In genomic region chr7:120988591-120989299, GRCh38 we compare ENCODE assay signal across 1 cellular context.
TF ChIP-seq lines count a peak whose summit lies in the region.

Gene CPED1, plus strand, starts transcription at chr7:120988711. Its CDS starts 911 bp downstream, at chr7:120989622.

TF ChIP-seq in K562, 482 proteins besides CTCF, POLR2A, EP300 and RAD21 (continued from another document and continues in another):
- TF ChIP-seq, protein P1, sequence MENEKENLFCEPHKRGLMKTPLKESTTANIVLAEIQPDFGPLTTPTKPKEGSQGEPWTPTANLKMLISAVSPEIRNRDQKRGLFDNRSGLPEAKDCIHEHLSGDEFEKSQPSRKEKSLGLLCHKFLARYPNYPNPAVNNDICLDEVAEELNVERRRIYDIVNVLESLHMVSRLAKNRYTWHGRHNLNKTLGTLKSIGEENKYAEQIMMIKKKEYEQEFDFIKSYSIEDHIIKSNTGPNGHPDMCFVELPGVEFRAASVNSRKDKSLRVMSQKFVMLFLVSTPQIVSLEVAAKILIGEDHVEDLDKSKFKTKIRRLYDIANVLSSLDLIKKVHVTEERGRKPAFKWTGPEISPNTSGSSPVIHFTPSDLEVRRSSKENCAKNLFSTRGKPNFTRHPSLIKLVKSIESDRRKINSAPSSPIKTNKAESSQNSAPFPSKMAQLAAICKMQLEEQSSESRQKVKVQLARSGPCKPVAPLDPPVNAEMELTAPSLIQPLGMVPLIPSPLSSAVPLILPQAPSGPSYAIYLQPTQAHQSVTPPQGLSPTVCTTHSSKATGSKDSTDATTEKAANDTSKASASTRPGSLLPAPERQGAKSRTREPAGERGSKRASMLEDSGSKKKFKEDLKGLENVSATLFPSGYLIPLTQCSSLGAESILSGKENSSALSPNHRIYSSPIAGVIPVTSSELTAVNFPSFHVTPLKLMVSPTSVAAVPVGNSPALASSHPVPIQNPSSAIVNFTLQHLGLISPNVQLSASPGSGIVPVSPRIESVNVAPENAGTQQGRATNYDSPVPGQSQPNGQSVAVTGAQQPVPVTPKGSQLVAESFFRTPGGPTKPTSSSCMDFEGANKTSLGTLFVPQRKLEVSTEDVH (IDR thresholded peaks at IDR 0.05; ENCODE audit: low read depth, partially characterized antibody): peak; percentile 76
- TF ChIP-seq RBM25 (IDR thresholded peaks at IDR 0.05; ENCODE audit: low read depth, low read length, severe bottlenecking) (no peak), POLR2G (IDR thresholded peaks at IDR 0.05; ENCODE audit: low read depth, low read length) (peak; percentile 78), FUS (optimal IDR thresholded peaks at IDR 0.05; ENCODE audit: low read depth, low read length) (no peak), LARP7 (IDR thresholded peaks at IDR 0.05) (peak; percentile 91), REST (CRISPR knock-in tag; IDR thresholded peaks at IDR 0.05; ENCODE audit: low read depth) (no peak), KDM2B (CRISPR knock-in tag; IDR thresholded peaks at IDR 0.05) (peak; percentile 0; the same call in 1 of the 2 replicates), HOXB6 (CRISPR knock-in tag; IDR thresholded peaks at IDR 0.05; ENCODE audit: borderline replicate concordance) (no peak), NFE2L1 (tag; IDR thresholded peaks at IDR 0.05; ENCODE audit: borderline replicate concordance, low read depth) (no peak), SRF (CRISPR knock-in tag; IDR thresholded peaks at IDR 0.05) (peak; percentile 22 to 51; a peak in 1 of 4 replicates), TCF7 (IDR thresholded peaks at IDR 0.05; ENCODE audit: borderline replicate concordance) (no peak), ZMIZ1 (IDR thresholded peaks at IDR 0.05; ENCODE audit: low read depth in 2 of 2, low read length in 2 of 2) (no peak), NONO (IDR thresholded peaks at IDR 0.05; ENCODE audit: low read depth in 2 of 2, low read length in 1 of 2) (no peak), ZBTB26 (CRISPR knock-in tag; IDR thresholded peaks at IDR 0.05) (peak; percentile 84), ZNF76 (CRISPR knock-in tag; IDR thresholded peaks at IDR 0.05; ENCODE audit: borderline replicate concordance) (no peak), ETV5 (CRISPR knock-in tag; IDR thresholded peaks at IDR 0.05; ENCODE audit: low read depth) (peak; percentile 56; the same call in 1 of the 2 replicates), ZNF3 (CRISPR knock-in tag; IDR thresholded peaks at IDR 0.05) (no peak), E2F3 (CRISPR knock-in tag; IDR thresholded peaks at IDR 0.05) (no peak), CREBBP (IDR thresholded peaks at IDR 0.05; ENCODE audit: low read depth, low read length) (no peak), TOE1 (IDR thresholded peaks at IDR 0.05; ENCODE audit: borderline replicate concordance) (peak; percentile 80), TOE1 (CRISPR knock-in tag; IDR thresholded peaks at IDR 0.05; ENCODE audit: borderline replicate concordance, low read depth) (no peak), TBP (optimal IDR thresholded peaks at IDR 0.05; ENCODE audit: low read depth, low read length) (peak; percentile 48), BMI1 (IDR thresholded peaks at IDR 0.05; ENCODE audit: low read length) (no peak), ZNF239 (CRISPR knock-in tag; IDR thresholded peaks at IDR 0.05) (no peak), CREB1 (IDR thresholded peaks at IDR 0.05) (peak; percentile 47; the same call in 1 of the 2 replicates), CREB1 (CRISPR knock-in tag; IDR thresholded peaks at IDR 0.05) (no peak), MTA2 (IDR thresholded peaks at IDR 0.05; ENCODE audit: low read depth) (0 out of 2 replicates have a peak, but pooled peaks have one; percentile 6), ILF3 (IDR thresholded peaks at IDR 0.05; ENCODE audit: borderline replicate concordance) (no peak), ESRRA (IDR thresholded peaks at IDR 0.05; ENCODE audit: borderline replicate concordance, low read depth) (no peak), GATAD2B (IDR thresholded peaks at IDR 0.05; ENCODE audit: borderline replicate concordance) (no peak), DNMT1 (IDR thresholded peaks at IDR 0.05) (peak; percentile 92; the same call in 1 of the 2 replicates), ZNF436 (CRISPR knock-in tag; IDR thresholded peaks at IDR 0.05) (peak; percentile 46; the same call in 1 of the 2 replicates), POLR2AphosphoS5 (IDR thresholded peaks at IDR 0.05; ENCODE audit: control insufficient read depth, insufficient read depth, low read depth, low read length) (peak; percentile 25; the same call in 1 of the 2 replicates), PHF21A (IDR thresholded peaks at IDR 0.05; ENCODE audit: borderline replicate concordance, low read depth) (no peak), MYBL2 (IDR thresholded peaks at IDR 0.05; ENCODE audit: low read depth) (no peak), MYBL2 (CRISPR knock-in tag; IDR thresholded peaks at IDR 0.05; ENCODE audit: borderline replicate concordance) (no peak), ZNF707 (CRISPR knock-in tag; conservative IDR thresholded peaks at IDR 0.05) (0 out of 2 replicates have a peak, but pooled peaks have one; percentile 50), SFPQ (IDR thresholded peaks at IDR 0.05; ENCODE audit: low read depth, low read length) (no peak), ZNF583 (CRISPR knock-in tag; IDR thresholded peaks at IDR 0.05) (0 out of 2 replicates have a peak, but pooled peaks have one; percentile 25), RBBP5 (IDR thresholded peaks at IDR 0.05; ENCODE audit: borderline replicate concordance, insufficient read depth, low read length, poor library complexity, severe bottlenecking) (peak; percentile 94), PHB2 (IDR thresholded peaks at IDR 0.05; ENCODE audit: low read depth) (no peak), ZFP36 (IDR thresholded peaks at IDR 0.05; ENCODE audit: low read depth, low read length, partially characterized antibody) (no peak)
- TF ChIP-seq, protein P2, sequence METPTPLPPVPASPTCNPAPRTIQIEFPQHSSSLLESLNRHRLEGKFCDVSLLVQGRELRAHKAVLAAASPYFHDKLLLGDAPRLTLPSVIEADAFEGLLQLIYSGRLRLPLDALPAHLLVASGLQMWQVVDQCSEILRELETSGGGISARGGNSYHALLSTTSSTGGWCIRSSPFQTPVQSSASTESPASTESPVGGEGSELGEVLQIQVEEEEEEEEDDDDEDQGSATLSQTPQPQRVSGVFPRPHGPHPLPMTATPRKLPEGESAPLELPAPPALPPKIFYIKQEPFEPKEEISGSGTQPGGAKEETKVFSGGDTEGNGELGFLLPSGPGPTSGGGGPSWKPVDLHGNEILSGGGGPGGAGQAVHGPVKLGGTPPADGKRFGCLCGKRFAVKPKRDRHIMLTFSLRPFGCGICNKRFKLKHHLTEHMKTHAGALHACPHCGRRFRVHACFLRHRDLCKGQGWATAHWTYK (CRISPR knock-in tag; IDR thresholded peaks at IDR 0.05): peak; percentile 49
- TF ChIP-seq, protein P3, sequence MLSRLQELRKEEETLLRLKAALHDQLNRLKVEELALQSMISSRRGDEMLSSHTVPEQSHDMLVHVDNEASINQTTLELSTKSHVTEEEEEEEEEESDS (CRISPR knock-in tag; IDR thresholded peaks at IDR 0.05): no peak
- TF ChIP-seq, protein P4, sequence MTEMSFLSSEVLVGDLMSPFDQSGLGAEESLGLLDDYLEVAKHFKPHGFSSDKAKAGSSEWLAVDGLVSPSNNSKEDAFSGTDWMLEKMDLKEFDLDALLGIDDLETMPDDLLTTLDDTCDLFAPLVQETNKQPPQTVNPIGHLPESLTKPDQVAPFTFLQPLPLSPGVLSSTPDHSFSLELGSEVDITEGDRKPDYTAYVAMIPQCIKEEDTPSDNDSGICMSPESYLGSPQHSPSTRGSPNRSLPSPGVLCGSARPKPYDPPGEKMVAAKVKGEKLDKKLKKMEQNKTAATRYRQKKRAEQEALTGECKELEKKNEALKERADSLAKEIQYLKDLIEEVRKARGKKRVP (CRISPR knock-in tag; IDR thresholded peaks at IDR 0.05): peak; percentile 44; the same call in 1 of the 2 replicates
- TF ChIP-seq, protein P5, sequence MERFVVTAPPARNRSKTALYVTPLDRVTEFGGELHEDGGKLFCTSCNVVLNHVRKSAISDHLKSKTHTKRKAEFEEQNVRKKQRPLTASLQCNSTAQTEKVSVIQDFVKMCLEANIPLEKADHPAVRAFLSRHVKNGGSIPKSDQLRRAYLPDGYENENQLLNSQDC (CRISPR knock-in tag; IDR thresholded peaks at IDR 0.05): no peak
- TF ChIP-seq, protein P6, sequence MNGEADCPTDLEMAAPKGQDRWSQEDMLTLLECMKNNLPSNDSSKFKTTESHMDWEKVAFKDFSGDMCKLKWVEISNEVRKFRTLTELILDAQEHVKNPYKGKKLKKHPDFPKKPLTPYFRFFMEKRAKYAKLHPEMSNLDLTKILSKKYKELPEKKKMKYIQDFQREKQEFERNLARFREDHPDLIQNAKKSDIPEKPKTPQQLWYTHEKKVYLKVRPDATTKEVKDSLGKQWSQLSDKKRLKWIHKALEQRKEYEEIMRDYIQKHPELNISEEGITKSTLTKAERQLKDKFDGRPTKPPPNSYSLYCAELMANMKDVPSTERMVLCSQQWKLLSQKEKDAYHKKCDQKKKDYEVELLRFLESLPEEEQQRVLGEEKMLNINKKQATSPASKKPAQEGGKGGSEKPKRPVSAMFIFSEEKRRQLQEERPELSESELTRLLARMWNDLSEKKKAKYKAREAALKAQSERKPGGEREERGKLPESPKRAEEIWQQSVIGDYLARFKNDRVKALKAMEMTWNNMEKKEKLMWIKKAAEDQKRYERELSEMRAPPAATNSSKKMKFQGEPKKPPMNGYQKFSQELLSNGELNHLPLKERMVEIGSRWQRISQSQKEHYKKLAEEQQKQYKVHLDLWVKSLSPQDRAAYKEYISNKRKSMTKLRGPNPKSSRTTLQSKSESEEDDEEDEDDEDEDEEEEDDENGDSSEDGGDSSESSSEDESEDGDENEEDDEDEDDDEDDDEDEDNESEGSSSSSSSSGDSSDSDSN (IDR thresholded peaks at IDR 0.05; ENCODE audit: borderline replicate concordance in 1 of 2, low read depth in 2 of 2, low read length in 2 of 2): peak; percentile 94 to 98; a peak in 3 of 4 replicates
